In the genomic region with DNA sequence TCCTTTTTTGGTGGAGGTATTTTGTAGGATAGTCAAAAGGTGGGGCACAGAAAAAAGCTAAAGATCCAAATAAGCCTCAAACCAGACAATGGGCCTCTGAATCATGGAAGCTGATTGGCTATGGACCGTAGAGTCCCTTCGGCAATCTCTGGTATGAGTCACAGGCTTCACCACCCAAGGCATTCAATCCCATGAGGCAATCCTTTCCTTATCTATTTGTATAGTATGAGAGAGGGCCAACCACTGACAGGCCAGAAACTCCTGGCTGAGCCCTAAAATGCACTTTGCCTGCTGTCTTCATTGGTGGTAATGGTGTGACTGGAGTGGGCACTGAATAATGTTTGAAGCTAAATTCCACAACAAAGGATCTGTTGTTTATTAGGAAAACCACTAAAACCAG, we compare ENCODE assay signal across 2 cellular contexts.
TF ChIP-seq lines count a peak whose summit lies in the region.

No MANE protein-coding gene starts in this region.

TF ChIP-seq in GM23338, 12 proteins besides CTCF, POLR2A, EP300 and RAD21 (continued from another document):
- TF ChIP-seq, protein P1, sequence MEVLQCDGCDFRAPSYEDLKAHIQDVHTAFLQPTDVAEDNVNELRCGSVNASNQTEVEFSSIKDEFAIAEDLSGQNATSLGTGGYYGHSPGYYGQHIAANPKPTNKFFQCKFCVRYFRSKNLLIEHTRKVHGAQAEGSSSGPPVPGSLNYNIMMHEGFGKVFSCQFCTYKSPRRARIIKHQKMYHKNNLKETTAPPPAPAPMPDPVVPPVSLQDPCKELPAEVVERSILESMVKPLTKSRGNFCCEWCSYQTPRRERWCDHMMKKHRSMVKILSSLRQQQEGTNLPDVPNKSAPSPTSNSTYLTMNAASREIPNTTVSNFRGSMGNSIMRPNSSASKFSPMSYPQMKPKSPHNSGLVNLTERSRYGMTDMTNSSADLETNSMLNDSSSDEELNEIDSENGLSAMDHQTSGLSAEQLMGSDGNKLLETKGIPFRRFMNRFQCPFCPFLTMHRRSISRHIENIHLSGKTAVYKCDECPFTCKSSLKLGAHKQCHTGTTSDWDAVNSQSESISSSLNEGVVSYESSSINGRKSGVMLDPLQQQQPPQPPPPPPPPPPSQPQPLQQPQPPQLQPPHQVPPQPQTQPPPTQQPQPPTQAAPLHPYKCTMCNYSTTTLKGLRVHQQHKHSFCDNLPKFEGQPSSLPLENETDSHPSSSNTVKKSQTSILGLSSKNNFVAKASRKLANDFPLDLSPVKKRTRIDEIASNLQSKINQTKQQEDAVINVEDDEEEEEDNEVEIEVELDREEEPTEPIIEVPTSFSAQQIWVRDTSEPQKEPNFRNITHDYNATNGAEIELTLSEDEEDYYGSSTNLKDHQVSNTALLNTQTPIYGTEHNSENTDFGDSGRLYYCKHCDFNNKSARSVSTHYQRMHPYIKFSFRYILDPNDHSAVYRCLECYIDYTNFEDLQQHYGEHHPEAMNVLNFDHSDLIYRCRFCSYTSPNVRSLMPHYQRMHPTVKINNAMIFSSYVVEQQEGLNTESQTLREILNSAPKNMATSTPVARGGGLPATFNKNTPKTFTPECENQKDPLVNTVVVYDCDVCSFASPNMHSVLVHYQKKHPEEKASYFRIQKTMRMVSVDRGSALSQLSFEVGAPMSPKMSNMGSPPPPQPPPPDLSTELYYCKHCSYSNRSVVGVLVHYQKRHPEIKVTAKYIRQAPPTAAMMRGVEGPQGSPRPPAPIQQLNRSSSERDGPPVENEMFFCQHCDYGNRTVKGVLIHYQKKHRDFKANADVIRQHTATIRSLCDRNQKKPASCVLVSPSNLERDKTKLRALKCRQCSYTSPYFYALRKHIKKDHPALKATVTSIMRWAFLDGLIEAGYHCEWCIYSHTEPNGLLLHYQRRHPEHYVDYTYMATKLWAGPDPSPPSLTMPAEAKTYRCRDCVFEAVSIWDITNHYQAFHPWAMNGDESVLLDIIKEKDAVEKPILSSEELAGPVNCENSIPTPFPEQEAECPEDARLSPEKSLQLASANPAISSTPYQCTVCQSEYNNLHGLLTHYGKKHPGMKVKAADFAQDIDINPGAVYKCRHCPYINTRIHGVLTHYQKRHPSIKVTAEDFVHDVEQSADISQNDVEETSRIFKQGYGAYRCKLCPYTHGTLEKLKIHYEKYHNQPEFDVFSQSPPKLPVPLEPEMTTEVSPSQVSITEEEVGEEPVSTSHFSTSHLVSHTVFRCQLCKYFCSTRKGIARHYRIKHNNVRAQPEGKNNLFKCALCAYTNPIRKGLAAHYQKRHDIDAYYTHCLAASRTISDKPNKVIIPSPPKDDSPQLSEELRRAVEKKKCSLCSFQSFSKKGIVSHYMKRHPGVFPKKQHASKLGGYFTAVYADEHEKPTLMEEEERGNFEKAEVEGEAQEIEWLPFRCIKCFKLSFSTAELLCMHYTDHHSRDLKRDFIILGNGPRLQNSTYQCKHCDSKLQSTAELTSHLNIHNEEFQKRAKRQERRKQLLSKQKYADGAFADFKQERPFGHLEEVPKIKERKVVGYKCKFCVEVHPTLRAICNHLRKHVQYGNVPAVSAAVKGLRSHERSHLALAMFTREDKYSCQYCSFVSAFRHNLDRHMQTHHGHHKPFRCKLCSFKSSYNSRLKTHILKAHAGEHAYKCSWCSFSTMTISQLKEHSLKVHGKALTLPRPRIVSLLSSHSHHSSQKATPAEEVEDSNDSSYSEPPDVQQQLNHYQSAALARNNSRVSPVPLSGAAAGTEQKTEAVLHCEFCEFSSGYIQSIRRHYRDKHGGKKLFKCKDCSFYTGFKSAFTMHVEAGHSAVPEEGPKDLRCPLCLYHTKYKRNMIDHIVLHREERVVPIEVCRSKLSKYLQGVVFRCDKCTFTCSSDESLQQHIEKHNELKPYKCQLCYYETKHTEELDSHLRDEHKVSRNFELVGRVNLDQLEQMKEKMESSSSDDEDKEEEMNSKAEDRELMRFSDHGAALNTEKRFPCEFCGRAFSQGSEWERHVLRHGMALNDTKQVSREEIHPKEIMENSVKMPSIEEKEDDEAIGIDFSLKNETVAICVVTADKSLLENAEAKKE (CRISPR knock-in tag; IDR thresholded peaks at IDR 0.05) = no peak
- TF ChIP-seq, protein P2, sequence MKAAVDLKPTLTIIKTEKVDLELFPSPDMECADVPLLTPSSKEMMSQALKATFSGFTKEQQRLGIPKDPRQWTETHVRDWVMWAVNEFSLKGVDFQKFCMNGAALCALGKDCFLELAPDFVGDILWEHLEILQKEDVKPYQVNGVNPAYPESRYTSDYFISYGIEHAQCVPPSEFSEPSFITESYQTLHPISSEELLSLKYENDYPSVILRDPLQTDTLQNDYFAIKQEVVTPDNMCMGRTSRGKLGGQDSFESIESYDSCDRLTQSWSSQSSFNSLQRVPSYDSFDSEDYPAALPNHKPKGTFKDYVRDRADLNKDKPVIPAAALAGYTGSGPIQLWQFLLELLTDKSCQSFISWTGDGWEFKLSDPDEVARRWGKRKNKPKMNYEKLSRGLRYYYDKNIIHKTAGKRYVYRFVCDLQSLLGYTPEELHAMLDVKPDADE (IDR thresholded peaks at IDR 0.05) = no peak

TF ChIP-seq in GM12878, 131 proteins besides CTCF, POLR2A, EP300 and RAD21 (continued from another document):
- TF ChIP-seq, protein P3, sequence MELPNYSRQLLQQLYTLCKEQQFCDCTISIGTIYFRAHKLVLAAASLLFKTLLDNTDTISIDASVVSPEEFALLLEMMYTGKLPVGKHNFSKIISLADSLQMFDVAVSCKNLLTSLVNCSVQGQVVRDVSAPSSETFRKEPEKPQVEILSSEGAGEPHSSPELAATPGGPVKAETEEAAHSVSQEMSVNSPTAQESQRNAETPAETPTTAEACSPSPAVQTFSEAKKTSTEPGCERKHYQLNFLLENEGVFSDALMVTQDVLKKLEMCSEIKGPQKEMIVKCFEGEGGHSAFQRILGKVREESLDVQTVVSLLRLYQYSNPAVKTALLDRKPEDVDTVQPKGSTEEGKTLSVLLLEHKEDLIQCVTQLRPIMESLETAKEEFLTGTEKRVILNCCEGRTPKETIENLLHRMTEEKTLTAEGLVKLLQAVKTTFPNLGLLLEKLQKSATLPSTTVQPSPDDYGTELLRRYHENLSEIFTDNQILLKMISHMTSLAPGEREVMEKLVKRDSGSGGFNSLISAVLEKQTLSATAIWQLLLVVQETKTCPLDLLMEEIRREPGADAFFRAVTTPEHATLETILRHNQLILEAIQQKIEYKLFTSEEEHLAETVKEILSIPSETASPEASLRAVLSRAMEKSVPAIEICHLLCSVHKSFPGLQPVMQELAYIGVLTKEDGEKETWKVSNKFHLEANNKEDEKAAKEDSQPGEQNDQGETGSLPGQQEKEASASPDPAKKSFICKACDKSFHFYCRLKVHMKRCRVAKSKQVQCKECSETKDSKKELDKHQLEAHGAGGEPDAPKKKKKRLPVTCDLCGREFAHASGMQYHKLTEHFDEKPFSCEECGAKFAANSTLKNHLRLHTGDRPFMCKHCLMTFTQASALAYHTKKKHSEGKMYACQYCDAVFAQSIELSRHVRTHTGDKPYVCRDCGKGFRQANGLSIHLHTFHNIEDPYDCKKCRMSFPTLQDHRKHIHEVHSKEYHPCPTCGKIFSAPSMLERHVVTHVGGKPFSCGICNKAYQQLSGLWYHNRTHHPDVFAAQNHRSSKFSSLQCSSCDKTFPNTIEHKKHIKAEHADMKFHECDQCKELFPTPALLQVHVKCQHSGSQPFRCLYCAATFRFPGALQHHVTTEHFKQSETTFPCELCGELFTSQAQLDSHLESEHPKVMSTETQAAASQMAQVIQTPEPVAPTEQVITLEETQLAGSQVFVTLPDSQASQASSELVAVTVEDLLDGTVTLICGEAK (IDR thresholded peaks at IDR 0.05; ENCODE audit: borderline replicate concordance) = no peak
